Comparison of ENCODE assay signal across 36 cellular contexts in the genomic region with DNA sequence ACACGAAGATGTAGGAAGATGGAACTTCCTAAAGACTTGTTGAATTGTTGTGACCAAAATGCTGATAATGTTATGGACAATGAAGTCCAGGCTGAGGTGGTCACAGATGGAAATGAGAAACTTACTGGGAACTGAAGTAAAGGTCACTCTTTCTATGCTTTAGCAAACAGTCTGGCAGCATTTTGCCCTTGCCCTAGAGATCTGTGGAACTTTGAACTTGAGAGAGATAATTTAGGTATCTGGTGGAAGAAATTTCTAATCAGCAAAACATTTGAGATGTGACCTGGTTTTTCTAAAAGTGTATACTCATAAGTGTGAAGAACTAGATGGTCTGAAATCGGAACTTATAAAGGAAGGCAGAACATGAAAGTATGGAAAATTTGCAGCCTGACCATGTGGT.
DNase-seq lines count a peak whose midpoint lies in the region; ATAC-seq, FAIRE-seq and TF ChIP-seq lines count a peak whose summit lies in the region.
"Had no signal": no experiment of that assay in that cellular context is flagged by ENCODE, and none has a peak within 500 bp of the region (broad histone marks: within the 10 kb centered on the region; RNA-seq: fewer than 3 reads in every experiment).

No MANE protein-coding gene starts in this region.

- H3K9me2 ChIP-seq in GM23338 (ENCODE audit: insufficient read depth), result peaks cover 6% of the 10 kb centered on the region
- H3K9me2 ChIP-seq in OCI-LY7 (ENCODE audit: insufficient read depth, low read length), result no peaks in the 10 kb centered on the region

- H3K36me3 Mint-ChIP-seq in GM23338 (ENCODE audit: low read depth), result no peaks in the 10 kb centered on the region
- H3K36me3 Mint-ChIP-seq in activated CD4-positive, alpha-beta memory T cell treated with anti-CD3 and anti-CD28 coated beads for 36 hours, result no peaks in the 10 kb centered on the region
- H3K36me3 Mint-ChIP-seq: CD14-positive monocyte; CD4-positive, alpha-beta memory T cell; CD4-positive, CD25-positive, alpha-beta regulatory T cell; CD8-positive, alpha-beta memory T cell; CD8-positive, alpha-beta T cell had no signal

- H3F3A ChIP-seq in GM23338 (replicated peaks; ENCODE audit: low read depth), result no peaks in the 10 kb centered on the region

- H3K9me3 ChIP-seq in liver (ENCODE audit: control insufficient read depth in 4 of 4, low read length in 3 of 4) (no peaks in the 10 kb centered on the region), HepG2 (ENCODE audit: low read length) (no peaks in the 10 kb centered on the region), OCI-LY7 (ENCODE audit: low read length) (peaks cover 7% of the 10 kb centered on the region; the same call in 1 of the 2 replicates)
- H3K9me3 ChIP-seq: A549; BE2C; BLaER1; BLaER1 treated with 17β-estradiol and CSF1 and Interleukin-3, amounts not matched to agents 10 nM and 100 nM; Caco-2 had no signal

- no peak overlapping the region for H2AFZ ChIP-seq in HepG2 (ENCODE audit: low read length)
- peak overlapping the region; percentile 74; the same call in 1 of the 2 replicates for H2AFZ ChIP-seq in GM23338
- H2AFZ ChIP-seq in OCI-LY7 (ENCODE audit: low read length), result 0 out of 2 replicates have a peak overlapping the region, but pooled peaks have one; percentile 22

- CTCF ChIA-PET in HepG2 (lab: Yijun Ruan, JAX; ENCODE audit: low intra/inter-chr PET ratio, low total read pairs) (no interaction called here), OCI-LY7 (lab: Charles Lee; ENCODE audit: unreplicated experiment) (no interaction called here)
- CTCF ChIA-PET in activated CD4-positive, alpha-beta memory T cell treated with anti-CD3 and anti-CD28 coated beads for 36 hours (lab: Charles Lee), result no interaction called here

- H3K4me1 Mint-ChIP-seq in GM23338, result peaks cover 5% of the 10 kb centered on the region
- no peaks in the 10 kb centered on the region for H3K4me1 Mint-ChIP-seq in activated CD4-positive, alpha-beta memory T cell treated with anti-CD3 and anti-CD28 coated beads for 36 hours (ENCODE audit: low read depth)
- H3K4me1 Mint-ChIP-seq: B cell; CD14-positive monocyte; CD4-positive, alpha-beta memory T cell; CD4-positive, CD25-positive, alpha-beta regulatory T cell; CD8-positive, alpha-beta memory T cell had no signal

- no peak overlapping the region for H3K4me3 ChIP-seq in liver (ENCODE audit: low read depth in 1 of 3, low read length in 3 of 3)
- H3K4me3 ChIP-seq in HepG2 (replicated peaks in 1 of 3; ENCODE audit: insufficient read depth in 1 of 3, low read depth in 2 of 3, low read length in 3 of 3), result no peak overlapping the region
- no peak overlapping the region for H3K4me3 ChIP-seq in GM23338
- no peak overlapping the region for H3K4me3 ChIP-seq in OCI-LY7 (ENCODE audit: low read depth, low read length, poor library complexity, severe bottlenecking)
- H3K4me3 ChIP-seq: A549; BLaER1; BLaER1 treated with 17β-estradiol and CSF1 and Interleukin-3, amounts not matched to agents 10 nM and 100 nM had no signal

- H3K9ac ChIP-seq in liver (ENCODE audit: low read depth in 1 of 2, low read length in 2 of 2) (no peak overlapping the region), HepG2 (ENCODE audit: insufficient read depth, low read depth, low read length) (no peak overlapping the region)
- H3K9ac ChIP-seq: BLaER1; BLaER1 treated with 17β-estradiol and CSF1 and Interleukin-3, amounts not matched to agents 10 nM and 100 nM had no signal

- POLR2A ChIA-PET in HepG2 (lab: Yijun Ruan, JAX) (no interaction called here), OCI-LY7 (lab: Charles Lee) (no interaction called here)
- POLR2A ChIA-PET in activated CD4-positive, alpha-beta memory T cell treated with anti-CD3 and anti-CD28 coated beads for 36 hours (lab: Charles Lee), result no interaction called here

- no peak for FAIRE-seq in HepG2 (lab: Jason Lieb, UNC)
- FAIRE-seq: A204.1, A549, D721Med had no signal

- H3K79me2 ChIP-seq in HepG2 (ENCODE audit: insufficient read depth, low read length) (no peaks in the 10 kb centered on the region), GM23338 (replicated peaks; ENCODE audit: insufficient read depth) (no peaks in the 10 kb centered on the region), OCI-LY7 (ENCODE audit: insufficient read depth, low read depth, low read length) (no peaks in the 10 kb centered on the region)

- 71% methylated on average over 2 of the region's 2 CpGs for WGBS in liver
- 5% methylated on average over 2 of the region's 2 CpGs for WGBS in HepG2 (ENCODE audit: low lambda C conversion rate)

- H3K27me3 Mint-ChIP-seq in GM23338 (ENCODE audit: insufficient read depth, low read depth, poor library complexity), result peaks cover 2% of the 10 kb centered on the region
- H3K27me3 Mint-ChIP-seq in activated CD4-positive, alpha-beta memory T cell treated with anti-CD3 and anti-CD28 coated beads for 36 hours, result no peaks in the 10 kb centered on the region
- H3K27me3 Mint-ChIP-seq: B cell; CD4-positive, alpha-beta memory T cell; CD4-positive, alpha-beta T cell; CD4-positive, CD25-positive, alpha-beta regulatory T cell; CD8-positive, alpha-beta memory T cell had no signal

- H4K20me1 ChIP-seq in HepG2 (ENCODE audit: insufficient read depth, low read length) (no peaks in the 10 kb centered on the region), GM23338 (replicated peaks; ENCODE audit: insufficient read depth) (no peaks in the 10 kb centered on the region), OCI-LY7 (ENCODE audit: insufficient read depth, low read length) (no peaks in the 10 kb centered on the region)
- H4K20me1 ChIP-seq: BLaER1; BLaER1 treated with 17β-estradiol and CSF1 and Interleukin-3, amounts not matched to agents 10 nM and 100 nM had no signal

- no peaks in the 10 kb centered on the region; the same call in 2 of the 3 replicates for H3K9me3 Mint-ChIP-seq in GM23338
- H3K9me3 Mint-ChIP-seq in activated CD4-positive, alpha-beta memory T cell treated with anti-CD3 and anti-CD28 coated beads for 36 hours, result peaks cover 13% of the 10 kb centered on the region

- TF ChIP-seq RAD21 in liver (IDR thresholded peaks at IDR 0.05) (no peak), HepG2 (CRISPR knock-in tag; IDR thresholded peaks at IDR 0.05) (no peak)

- H3K4me2 ChIP-seq in HepG2 (ENCODE audit: low read depth, low read length), result no peak overlapping the region
- no peak overlapping the region for H3K4me2 ChIP-seq in GM23338
- no peak overlapping the region for H3K4me2 ChIP-seq in OCI-LY7 (ENCODE audit: low read length)
- H3K4me2 ChIP-seq: A549; BLaER1; BLaER1 treated with 17β-estradiol and CSF1 and Interleukin-3, amounts not matched to agents 10 nM and 100 nM had no signal

- no peak overlapping the region for H3K4me3 Mint-ChIP-seq in GM23338
- no peak overlapping the region for H3K4me3 Mint-ChIP-seq in activated CD4-positive, alpha-beta memory T cell treated with anti-CD3 and anti-CD28 coated beads for 36 hours
- H3K4me3 Mint-ChIP-seq: B cell; CD14-positive monocyte; CD4-positive, alpha-beta memory T cell; CD4-positive, alpha-beta T cell; CD4-positive, CD25-positive, alpha-beta regulatory T cell; CD8-positive, alpha-beta memory T cell; CD8-positive, alpha-beta T cell had no signal

- in situ Hi-C loops in HepG2 (cut with HindIII; ENCODE audit: extremely low pct_ligation_motif_present, low pct_unique_long_range_greater_than_20kb), result no loop called here

- H3K27ac ChIP-seq in liver (ENCODE audit: low read depth in 1 of 2, low read length in 2 of 2) (no peak overlapping the region), HepG2 (ENCODE audit: extremely low read length, insufficient read depth, low read length) (no peak overlapping the region), GM23338 (ENCODE audit: low read depth) (no peak overlapping the region), OCI-LY7 (ENCODE audit: low read depth, low read length, poor library complexity, severe bottlenecking) (no peak overlapping the region)
- H3K27ac ChIP-seq: 22Rv1; A549; BLaER1; BLaER1 treated with 17β-estradiol and CSF1 and Interleukin-3, amounts not matched to agents 10 nM and 100 nM; C4-2B had no signal

- TF ChIP-seq CTCF in liver (IDR thresholded peaks at IDR 0.05; ENCODE audit: low read depth, low read length, missing input control), result no peak
- no peak for TF ChIP-seq CTCF in HepG2 (CRISPR knock-in tag; IDR thresholded peaks at IDR 0.05)
- TF ChIP-seq CTCF in GM23338 (conservative IDR thresholded peaks at IDR 0.05; ENCODE audit: low read depth in 2 of 2), result no peak
- no peak for TF ChIP-seq CTCF in OCI-LY7 (conservative IDR thresholded peaks at IDR 0.05; ENCODE audit: low read length)

- intact Hi-C loops in HepG2 (cut with micrococcal nuclease; ENCODE audit: unreplicated experiment) (no loop called here), OCI-LY7 (cut with micrococcal nuclease; ENCODE audit: unreplicated experiment) (no loop called here)
- intact Hi-C loops in activated CD4-positive, alpha-beta memory T cell treated with anti-CD3 and anti-CD28 coated beads for 36 hours (cut with micrococcal nuclease), result no loop called here

- no peaks in the 10 kb centered on the region for H3K4me1 ChIP-seq in liver (ENCODE audit: control insufficient read depth in 4 of 4, insufficient read depth in 4 of 4, low read length in 3 of 4)
- H3K4me1 ChIP-seq in HepG2 (ENCODE audit: insufficient read depth, low read length), result no peaks in the 10 kb centered on the region
- H3K4me1 ChIP-seq in GM23338 (ENCODE audit: insufficient read depth), result no peaks in the 10 kb centered on the region
- H3K4me1 ChIP-seq in OCI-LY7 (ENCODE audit: insufficient read depth, low read length, poor library complexity, severe bottlenecking), result no peaks in the 10 kb centered on the region
- H3K4me1 ChIP-seq: A549; BE2C; BLaER1; BLaER1 treated with 17β-estradiol and CSF1 and Interleukin-3, amounts not matched to agents 10 nM and 100 nM; Caco-2 had no signal

- BruUV-seq in HepG2 (replicated peaks; lab: Mats Ljungman, UMichigan) (no TSS peak), OCI-LY7 (replicated peaks; lab: Mats Ljungman, UMichigan) (no TSS peak)

- no peak for DNase-seq in HepG2 (ENCODE audit: low spot score)
- DNase-seq in GM23338 (ENCODE audit: low spot score), result no peak
- DNase-seq in OCI-LY7 (ENCODE audit: low spot score), result no peak
- no peak for DNase-seq in left lobe of liver (ENCODE audit: low spot score)
- DNase-seq in DMS79 treated with DMSO at 0.1 percent for 48 hours (lab: John Stamatoyannopoulos, UW), result no peak
- no peak for DNase-seq in activated CD4-positive, alpha-beta memory T cell treated with anti-CD3 and anti-CD28 coated beads for 36 hours
- DNase-seq: 8988T; ACHN; AML-193; BE2C; C1 segment of cervical spinal cord; Caco-2; Calu3; CD4-positive, alpha-beta memory T cell; CD4-positive, alpha-beta T cell; CD4-positive, CD25-positive, alpha-beta regulatory T cell; CD8-positive, alpha-beta memory T cell; CD8-positive, alpha-beta T cell; COR-L47; DMS 273 treated with DMSO at 0.1 percent for 48 hours; DMS153; DMS53; DMS79; DND-41; EL had no signal

- no peaks in the 10 kb centered on the region for H3K36me3 ChIP-seq in liver (ENCODE audit: control insufficient read depth in 4 of 4, insufficient read depth in 3 of 4, low read depth in 1 of 4, low read length in 3 of 4)
- no peaks in the 10 kb centered on the region for H3K36me3 ChIP-seq in HepG2 (replicated peaks in 1 of 2; ENCODE audit: control insufficient read depth in 1 of 2, insufficient read depth in 2 of 2, low read length in 2 of 2)
- H3K36me3 ChIP-seq in GM23338 (ENCODE audit: insufficient read depth), result no peaks in the 10 kb centered on the region
- H3K36me3 ChIP-seq in OCI-LY7 (ENCODE audit: insufficient read depth, low read length), result no peaks in the 10 kb centered on the region
- H3K36me3 ChIP-seq: BE2C; BLaER1; BLaER1 treated with 17β-estradiol and CSF1 and Interleukin-3, amounts not matched to agents 10 nM and 100 nM had no signal

- H3K27me3 ChIP-seq in liver (ENCODE audit: control insufficient read depth in 4 of 4, insufficient read depth in 4 of 4, low read length in 3 of 4) (no peaks in the 10 kb centered on the region), HepG2 (ENCODE audit: control insufficient read depth in 1 of 2, insufficient read depth in 2 of 2, low read length in 2 of 2) (no peaks in the 10 kb centered on the region), GM23338 (ENCODE audit: insufficient read depth) (no peaks in the 10 kb centered on the region)
- H3K27me3 ChIP-seq: BE2C; BLaER1; BLaER1 treated with 17β-estradiol and CSF1 and Interleukin-3, amounts not matched to agents 10 nM and 100 nM had no signal

- no peak overlapping the region for H3K27ac Mint-ChIP-seq in GM23338
- H3K27ac Mint-ChIP-seq in activated CD4-positive, alpha-beta memory T cell treated with anti-CD3 and anti-CD28 coated beads for 36 hours, result no peak overlapping the region
- H3K27ac Mint-ChIP-seq: B cell; CD14-positive monocyte; CD4-positive, alpha-beta memory T cell; CD4-positive, alpha-beta T cell; CD4-positive, CD25-positive, alpha-beta regulatory T cell; CD8-positive, alpha-beta memory T cell; CD8-positive, alpha-beta T cell had no signal

- TF ChIP-seq EP300 in HepG2 (IDR thresholded peaks at IDR 0.05; ENCODE audit: low read depth in 2 of 2, low read length in 2 of 2), result no peak
- TF ChIP-seq EP300 in HepG2 (CRISPR knock-in tag; IDR thresholded peaks at IDR 0.05; ENCODE audit: borderline replicate concordance), result no peak

- ATAC-seq in HepG2 (no peak), GM23338 (no peak), left lobe of liver (peak; percentile 44), HG03045 (IDR thresholded peaks at IDR 0.05; ENCODE audit: unreplicated experiment) (no peak)
- ATAC-seq: A549; CD8-positive, alpha-beta T cell had no signal

- TF ChIP-seq POLR2A in HepG2 (IDR thresholded peaks at IDR 0.05; ENCODE audit: insufficient read depth in 1 of 2, low read depth in 2 of 2, low read length in 2 of 2), result no peak
